In genomic region chr14:42130809-42131208, GRCh38 we compare ENCODE assay signal across 25 cellular contexts.
"Had no signal": no experiment of that assay in that cellular context is flagged by ENCODE, and none has a peak within 500 bp of the region (broad histone marks: within the 10 kb centered on the region; RNA-seq: fewer than 3 reads in every experiment).

No MANE protein-coding gene starts in this region.

- FAIRE-seq: keratinocyte had no signal

- H3K27ac ChIP-seq: adrenal gland, ascending aorta, gastrocnemius medialis, hepatocyte, neutrophil, right lobe of liver, skin epidermis, testis, transverse colon, uterus had no signal

- ATAC-seq: effector memory CD8-positive, alpha-beta T cell; esophagus mucosa; gastrocnemius medialis; left cardiac atrium; left ventricle myocardium superior; right lobe of liver; stimulated activated naive CD8-positive, alpha-beta T cell treated with anti-CD3 and anti-CD28 coated beads, Interleukin-15, Interleukin-2, amounts not matched to agents 100 U/mL and 50 U/mL, for 24 hours had no signal

- H3K4me2 ChIP-seq: hepatocyte had no signal

- DNase-seq: activated CD4-positive, alpha-beta T cell treated with anti-CD3 and anti-CD28 coated beads for 4 hours; activated CD4-positive, alpha-beta T cell treated with anti-CD3 and anti-CD28 coated beads, Interleukin-2, amount 50 U/mL, for 4 hours; activated CD4-positive, CD25-positive, alpha-beta regulatory T cell; activated effector memory CD4-positive, alpha-beta T cell treated with Interleukin-2 at 50 U/mL for 16 hours; activated naive CD4-positive, alpha-beta T cell treated with Interleukin-2 at 50 U/mL for 16 hours; adrenal gland; caudate nucleus; cortex of kidney; effector memory CD8-positive, alpha-beta T cell; gastrocnemius medialis; left cardiac atrium; left ventricle myocardium superior; right lobe of liver; stimulated activated CD4-positive, alpha-beta T cell treated with anti-CD3 and anti-CD28 coated beads, Interleukin-12 subunit alpha, Interleukin-12 subunit beta, amount 100 ng/mL, for 4 hours; stimulated activated CD4-positive, alpha-beta T cell treated with anti-CD3 and anti-CD28 coated beads, Interleukin-4, amount 100 ng/mL, for 1 hour; stimulated activated naive CD8-positive, alpha-beta T cell treated with anti-CD3 and anti-CD28 coated beads, Interleukin-15, Interleukin-2, amounts not matched to agents 100 U/mL and 50 U/mL, for 24 hours; testis; transverse colon; uterus had no signal

- H3K27me3 ChIP-seq: adrenal gland, ascending aorta, gastrocnemius medialis, hepatocyte, neutrophil, right lobe of liver, testis, transverse colon, uterus had no signal

- H2AFZ ChIP-seq: hepatocyte had no signal

- H3K36me3 ChIP-seq: adrenal gland, ascending aorta, gastrocnemius medialis, neutrophil, right lobe of liver, transverse colon, uterus had no signal

- H3K9me3 ChIP-seq: adrenal gland, ascending aorta, gastrocnemius medialis, neutrophil, right lobe of liver, testis, transverse colon, uterus had no signal

- H3K4me3 ChIP-seq: adrenal gland, ascending aorta, gastrocnemius medialis, hepatocyte, right lobe of liver, skin epidermis, testis, transverse colon, uterus had no signal

- H3K79me2 ChIP-seq: hepatocyte had no signal

- H3K4me1 ChIP-seq: adrenal gland, ascending aorta, gastrocnemius medialis, right lobe of liver, testis, transverse colon, uterus had no signal
